Comparison of ENCODE assay signal across 1 cellular context in the genomic region with DNA sequence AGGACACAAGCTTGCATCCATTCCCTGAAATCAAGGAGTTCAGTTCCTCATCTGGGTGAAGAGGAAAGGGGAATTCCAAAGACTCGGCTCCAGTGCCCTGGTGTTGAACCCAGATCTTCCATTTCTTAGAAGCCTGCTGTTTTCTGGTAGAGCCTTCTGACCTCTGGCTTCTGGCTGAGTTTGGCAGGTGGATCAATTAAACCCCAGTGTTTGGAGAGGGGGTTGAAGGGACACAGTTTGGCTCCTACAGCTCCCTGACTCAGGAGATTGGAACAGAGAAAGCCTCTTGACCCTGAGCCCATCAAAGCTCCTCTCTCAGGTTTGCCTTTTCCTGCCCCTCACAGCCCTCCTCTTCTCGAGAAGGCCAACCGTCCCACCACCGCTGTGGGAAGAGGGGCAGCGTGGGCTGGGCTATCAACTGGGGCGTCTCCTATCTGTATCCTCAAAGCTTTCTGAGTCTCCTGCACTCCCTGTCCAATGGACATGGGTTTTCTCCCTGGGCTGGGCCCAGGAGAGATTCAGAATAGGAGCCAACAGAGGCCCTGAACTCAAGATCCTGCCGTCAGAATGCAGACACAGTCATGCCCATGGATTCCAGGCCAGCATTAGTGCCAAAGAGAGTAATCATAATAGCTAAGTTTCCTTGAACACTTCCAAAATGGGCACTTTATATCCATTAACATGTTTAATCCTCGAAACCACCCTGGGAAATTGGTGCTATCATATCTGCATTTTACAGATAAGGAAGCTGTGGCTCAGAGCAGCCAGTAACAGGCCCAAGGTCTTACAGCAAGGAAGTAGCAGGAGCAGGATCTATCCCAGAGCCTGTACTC.
A peak's percentile ranks its signal among the peaks of the same experiment; 100 is the strongest.
TF ChIP-seq lines count a peak whose summit lies in the region.

No MANE protein-coding gene starts in this region.

TF ChIP-seq in HepG2, 621 proteins besides CTCF, POLR2A, EP300 and RAD21 (continued from another document and continues in another):
- TF ChIP-seq, protein P1, sequence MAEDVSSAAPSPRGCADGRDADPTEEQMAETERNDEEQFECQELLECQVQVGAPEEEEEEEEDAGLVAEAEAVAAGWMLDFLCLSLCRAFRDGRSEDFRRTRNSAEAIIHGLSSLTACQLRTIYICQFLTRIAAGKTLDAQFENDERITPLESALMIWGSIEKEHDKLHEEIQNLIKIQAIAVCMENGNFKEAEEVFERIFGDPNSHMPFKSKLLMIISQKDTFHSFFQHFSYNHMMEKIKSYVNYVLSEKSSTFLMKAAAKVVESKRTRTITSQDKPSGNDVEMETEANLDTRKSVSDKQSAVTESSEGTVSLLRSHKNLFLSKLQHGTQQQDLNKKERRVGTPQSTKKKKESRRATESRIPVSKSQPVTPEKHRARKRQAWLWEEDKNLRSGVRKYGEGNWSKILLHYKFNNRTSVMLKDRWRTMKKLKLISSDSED (CRISPR knock-in tag; IDR thresholded peaks at IDR 0.05) = no peak
- TF ChIP-seq KLF16 (CRISPR knock-in tag; IDR thresholded peaks at IDR 0.05) (no peak), GABPA (IDR thresholded peaks at IDR 0.05; ENCODE audit: low read depth, low read length) (no peak), GABPA (CRISPR knock-in tag; IDR thresholded peaks at IDR 0.05; ENCODE audit: low read depth) (0 out of 2 replicates have a peak, but pooled peaks have one; percentile 2), RFX5 (IDR thresholded peaks at IDR 0.05; ENCODE audit: low read depth, low read length) (no peak), ZNF547 (CRISPR knock-in tag; IDR thresholded peaks at IDR 0.05) (no peak), ONECUT2 (CRISPR knock-in tag; IDR thresholded peaks at IDR 0.05) (peak; percentile 42; the same call in 1 of the 2 replicates), ZNF605 (CRISPR knock-in tag; IDR thresholded peaks at IDR 0.05) (peak; percentile 30; the same call in 1 of the 2 replicates), NR2F6 (IDR thresholded peaks at IDR 0.05) (peak; percentile 61; the same call in 1 of the 2 replicates), NR2F6 (CRISPR knock-in tag; IDR thresholded peaks at IDR 0.05) (peak; percentile 45; the same call in 1 of the 2 replicates), HES4 (CRISPR knock-in tag; IDR thresholded peaks at IDR 0.05; ENCODE audit: borderline replicate concordance) (no peak), ZNF761 (CRISPR knock-in tag; conservative IDR thresholded peaks at IDR 0.05) (0 out of 2 replicates have a peak, but pooled peaks have one; percentile 4), FOXC1 (CRISPR knock-in tag; IDR thresholded peaks at IDR 0.05; ENCODE audit: borderline replicate concordance) (0 out of 2 replicates have a peak, but pooled peaks have one; percentile 29), SP4 (CRISPR knock-in tag; IDR thresholded peaks at IDR 0.05) (no peak; the same call in 1 of the 2 replicates), HNF4A (CRISPR knock-in tag; IDR thresholded peaks at IDR 0.05) (0 out of 2 replicates have a peak, but pooled peaks have one; percentile 21), ZNF891 (CRISPR knock-in tag; IDR thresholded peaks at IDR 0.05) (0 out of 2 replicates have a peak, but pooled peaks have one; percentile 33), ZNF317 (CRISPR knock-in tag; IDR thresholded peaks at IDR 0.05) (no peak), DNMT1 (CRISPR knock-in tag; IDR thresholded peaks at IDR 0.05) (no peak), ZNF841 (CRISPR knock-in tag; IDR thresholded peaks at IDR 0.05; ENCODE audit: borderline replicate concordance) (no peak), PHF20 (CRISPR knock-in tag; IDR thresholded peaks at IDR 0.05) (no peak), ZNF282 (IDR thresholded peaks at IDR 0.05; ENCODE audit: partially characterized antibody) (no peak), ZKSCAN1 (IDR thresholded peaks at IDR 0.05; ENCODE audit: low read length) (no peak), RXRA (CRISPR knock-in tag; IDR thresholded peaks at IDR 0.05) (no peak; the same call in 1 of the 2 replicates), KDM5A (IDR thresholded peaks at IDR 0.05; ENCODE audit: borderline replicate concordance, low read length) (no peak), ZBTB20 (CRISPR knock-in tag; IDR thresholded peaks at IDR 0.05; ENCODE audit: borderline replicate concordance, low read depth) (no peak)
- TF ChIP-seq, protein P2, sequence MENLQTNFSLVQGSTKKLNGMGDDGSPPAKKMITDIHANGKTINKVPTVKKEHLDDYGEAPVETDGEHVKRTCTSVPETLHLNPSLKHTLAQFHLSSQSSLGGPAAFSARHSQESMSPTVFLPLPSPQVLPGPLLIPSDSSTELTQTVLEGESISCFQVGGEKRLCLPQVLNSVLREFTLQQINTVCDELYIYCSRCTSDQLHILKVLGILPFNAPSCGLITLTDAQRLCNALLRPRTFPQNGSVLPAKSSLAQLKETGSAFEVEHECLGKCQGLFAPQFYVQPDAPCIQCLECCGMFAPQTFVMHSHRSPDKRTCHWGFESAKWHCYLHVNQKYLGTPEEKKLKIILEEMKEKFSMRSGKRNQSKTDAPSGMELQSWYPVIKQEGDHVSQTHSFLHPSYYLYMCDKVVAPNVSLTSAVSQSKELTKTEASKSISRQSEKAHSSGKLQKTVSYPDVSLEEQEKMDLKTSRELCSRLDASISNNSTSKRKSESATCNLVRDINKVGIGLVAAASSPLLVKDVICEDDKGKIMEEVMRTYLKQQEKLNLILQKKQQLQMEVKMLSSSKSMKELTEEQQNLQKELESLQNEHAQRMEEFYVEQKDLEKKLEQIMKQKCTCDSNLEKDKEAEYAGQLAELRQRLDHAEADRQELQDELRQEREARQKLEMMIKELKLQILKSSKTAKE (CRISPR knock-in tag; IDR thresholded peaks at IDR 0.05; ENCODE audit: borderline replicate concordance) = no peak
- TF ChIP-seq, protein P3, sequence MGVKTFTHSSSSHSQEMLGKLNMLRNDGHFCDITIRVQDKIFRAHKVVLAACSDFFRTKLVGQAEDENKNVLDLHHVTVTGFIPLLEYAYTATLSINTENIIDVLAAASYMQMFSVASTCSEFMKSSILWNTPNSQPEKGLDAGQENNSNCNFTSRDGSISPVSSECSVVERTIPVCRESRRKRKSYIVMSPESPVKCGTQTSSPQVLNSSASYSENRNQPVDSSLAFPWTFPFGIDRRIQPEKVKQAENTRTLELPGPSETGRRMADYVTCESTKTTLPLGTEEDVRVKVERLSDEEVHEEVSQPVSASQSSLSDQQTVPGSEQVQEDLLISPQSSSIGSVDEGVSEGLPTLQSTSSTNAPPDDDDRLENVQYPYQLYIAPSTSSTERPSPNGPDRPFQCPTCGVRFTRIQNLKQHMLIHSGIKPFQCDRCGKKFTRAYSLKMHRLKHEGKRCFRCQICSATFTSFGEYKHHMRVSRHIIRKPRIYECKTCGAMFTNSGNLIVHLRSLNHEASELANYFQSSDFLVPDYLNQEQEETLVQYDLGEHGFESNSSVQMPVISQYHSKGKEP (CRISPR knock-in tag; IDR thresholded peaks at IDR 0.05) = no peak
- TF ChIP-seq, protein P4, sequence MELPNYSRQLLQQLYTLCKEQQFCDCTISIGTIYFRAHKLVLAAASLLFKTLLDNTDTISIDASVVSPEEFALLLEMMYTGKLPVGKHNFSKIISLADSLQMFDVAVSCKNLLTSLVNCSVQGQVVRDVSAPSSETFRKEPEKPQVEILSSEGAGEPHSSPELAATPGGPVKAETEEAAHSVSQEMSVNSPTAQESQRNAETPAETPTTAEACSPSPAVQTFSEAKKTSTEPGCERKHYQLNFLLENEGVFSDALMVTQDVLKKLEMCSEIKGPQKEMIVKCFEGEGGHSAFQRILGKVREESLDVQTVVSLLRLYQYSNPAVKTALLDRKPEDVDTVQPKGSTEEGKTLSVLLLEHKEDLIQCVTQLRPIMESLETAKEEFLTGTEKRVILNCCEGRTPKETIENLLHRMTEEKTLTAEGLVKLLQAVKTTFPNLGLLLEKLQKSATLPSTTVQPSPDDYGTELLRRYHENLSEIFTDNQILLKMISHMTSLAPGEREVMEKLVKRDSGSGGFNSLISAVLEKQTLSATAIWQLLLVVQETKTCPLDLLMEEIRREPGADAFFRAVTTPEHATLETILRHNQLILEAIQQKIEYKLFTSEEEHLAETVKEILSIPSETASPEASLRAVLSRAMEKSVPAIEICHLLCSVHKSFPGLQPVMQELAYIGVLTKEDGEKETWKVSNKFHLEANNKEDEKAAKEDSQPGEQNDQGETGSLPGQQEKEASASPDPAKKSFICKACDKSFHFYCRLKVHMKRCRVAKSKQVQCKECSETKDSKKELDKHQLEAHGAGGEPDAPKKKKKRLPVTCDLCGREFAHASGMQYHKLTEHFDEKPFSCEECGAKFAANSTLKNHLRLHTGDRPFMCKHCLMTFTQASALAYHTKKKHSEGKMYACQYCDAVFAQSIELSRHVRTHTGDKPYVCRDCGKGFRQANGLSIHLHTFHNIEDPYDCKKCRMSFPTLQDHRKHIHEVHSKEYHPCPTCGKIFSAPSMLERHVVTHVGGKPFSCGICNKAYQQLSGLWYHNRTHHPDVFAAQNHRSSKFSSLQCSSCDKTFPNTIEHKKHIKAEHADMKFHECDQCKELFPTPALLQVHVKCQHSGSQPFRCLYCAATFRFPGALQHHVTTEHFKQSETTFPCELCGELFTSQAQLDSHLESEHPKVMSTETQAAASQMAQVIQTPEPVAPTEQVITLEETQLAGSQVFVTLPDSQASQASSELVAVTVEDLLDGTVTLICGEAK (IDR thresholded peaks at IDR 0.05) = no peak
- TF ChIP-seq, protein P4 (CRISPR knock-in tag; IDR thresholded peaks at IDR 0.05) = no peak
- TF ChIP-seq, protein P5, sequence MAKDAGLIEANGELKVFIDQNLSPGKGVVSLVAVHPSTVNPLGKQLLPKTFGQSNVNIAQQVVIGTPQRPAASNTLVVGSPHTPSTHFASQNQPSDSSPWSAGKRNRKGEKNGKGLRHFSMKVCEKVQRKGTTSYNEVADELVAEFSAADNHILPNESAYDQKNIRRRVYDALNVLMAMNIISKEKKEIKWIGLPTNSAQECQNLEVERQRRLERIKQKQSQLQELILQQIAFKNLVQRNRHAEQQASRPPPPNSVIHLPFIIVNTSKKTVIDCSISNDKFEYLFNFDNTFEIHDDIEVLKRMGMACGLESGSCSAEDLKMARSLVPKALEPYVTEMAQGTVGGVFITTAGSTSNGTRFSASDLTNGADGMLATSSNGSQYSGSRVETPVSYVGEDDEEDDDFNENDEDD (CRISPR knock-in tag; IDR thresholded peaks at IDR 0.05; ENCODE audit: borderline replicate concordance) = no peak
- TF ChIP-seq, protein P6, sequence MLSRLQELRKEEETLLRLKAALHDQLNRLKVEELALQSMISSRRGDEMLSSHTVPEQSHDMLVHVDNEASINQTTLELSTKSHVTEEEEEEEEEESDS (CRISPR knock-in tag; IDR thresholded peaks at IDR 0.05; ENCODE audit: borderline replicate concordance) = no peak
- TF ChIP-seq, protein P7, sequence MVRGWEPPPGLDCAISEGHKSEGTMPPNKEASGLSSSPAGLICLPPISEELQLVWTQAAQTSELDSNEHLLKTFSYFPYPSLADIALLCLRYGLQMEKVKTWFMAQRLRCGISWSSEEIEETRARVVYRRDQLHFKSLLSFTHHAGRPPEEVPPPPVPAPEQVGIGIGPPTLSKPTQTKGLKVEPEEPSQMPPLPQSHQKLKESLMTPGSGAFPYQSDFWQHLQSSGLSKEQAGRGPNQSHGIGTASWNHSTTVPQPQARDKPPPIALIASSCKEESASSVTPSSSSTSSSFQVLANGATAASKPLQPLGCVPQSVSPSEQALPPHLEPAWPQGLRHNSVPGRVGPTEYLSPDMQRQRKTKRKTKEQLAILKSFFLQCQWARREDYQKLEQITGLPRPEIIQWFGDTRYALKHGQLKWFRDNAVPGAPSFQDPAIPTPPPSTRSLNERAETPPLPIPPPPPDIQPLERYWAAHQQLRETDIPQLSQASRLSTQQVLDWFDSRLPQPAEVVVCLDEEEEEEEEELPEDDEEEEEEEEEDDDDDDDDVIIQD (CRISPR knock-in tag; IDR thresholded peaks at IDR 0.05; ENCODE audit: low read depth) = no peak
- TF ChIP-seq, protein P8, sequence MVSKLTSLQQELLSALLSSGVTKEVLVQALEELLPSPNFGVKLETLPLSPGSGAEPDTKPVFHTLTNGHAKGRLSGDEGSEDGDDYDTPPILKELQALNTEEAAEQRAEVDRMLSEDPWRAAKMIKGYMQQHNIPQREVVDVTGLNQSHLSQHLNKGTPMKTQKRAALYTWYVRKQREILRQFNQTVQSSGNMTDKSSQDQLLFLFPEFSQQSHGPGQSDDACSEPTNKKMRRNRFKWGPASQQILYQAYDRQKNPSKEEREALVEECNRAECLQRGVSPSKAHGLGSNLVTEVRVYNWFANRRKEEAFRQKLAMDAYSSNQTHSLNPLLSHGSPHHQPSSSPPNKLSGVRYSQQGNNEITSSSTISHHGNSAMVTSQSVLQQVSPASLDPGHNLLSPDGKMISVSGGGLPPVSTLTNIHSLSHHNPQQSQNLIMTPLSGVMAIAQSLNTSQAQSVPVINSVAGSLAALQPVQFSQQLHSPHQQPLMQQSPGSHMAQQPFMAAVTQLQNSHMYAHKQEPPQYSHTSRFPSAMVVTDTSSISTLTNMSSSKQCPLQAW (CRISPR knock-in tag; IDR thresholded peaks at IDR 0.05) = no peak
- TF ChIP-seq, protein P9, sequence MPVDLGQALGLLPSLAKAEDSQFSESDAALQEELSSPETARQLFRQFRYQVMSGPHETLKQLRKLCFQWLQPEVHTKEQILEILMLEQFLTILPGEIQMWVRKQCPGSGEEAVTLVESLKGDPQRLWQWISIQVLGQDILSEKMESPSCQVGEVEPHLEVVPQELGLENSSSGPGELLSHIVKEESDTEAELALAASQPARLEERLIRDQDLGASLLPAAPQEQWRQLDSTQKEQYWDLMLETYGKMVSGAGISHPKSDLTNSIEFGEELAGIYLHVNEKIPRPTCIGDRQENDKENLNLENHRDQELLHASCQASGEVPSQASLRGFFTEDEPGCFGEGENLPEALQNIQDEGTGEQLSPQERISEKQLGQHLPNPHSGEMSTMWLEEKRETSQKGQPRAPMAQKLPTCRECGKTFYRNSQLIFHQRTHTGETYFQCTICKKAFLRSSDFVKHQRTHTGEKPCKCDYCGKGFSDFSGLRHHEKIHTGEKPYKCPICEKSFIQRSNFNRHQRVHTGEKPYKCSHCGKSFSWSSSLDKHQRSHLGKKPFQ (CRISPR knock-in tag; IDR thresholded peaks at IDR 0.05; ENCODE audit: insufficient replicate concordance) = no peak
